ENCODE assay signal across 33 cellular contexts in the genomic region with DNA sequence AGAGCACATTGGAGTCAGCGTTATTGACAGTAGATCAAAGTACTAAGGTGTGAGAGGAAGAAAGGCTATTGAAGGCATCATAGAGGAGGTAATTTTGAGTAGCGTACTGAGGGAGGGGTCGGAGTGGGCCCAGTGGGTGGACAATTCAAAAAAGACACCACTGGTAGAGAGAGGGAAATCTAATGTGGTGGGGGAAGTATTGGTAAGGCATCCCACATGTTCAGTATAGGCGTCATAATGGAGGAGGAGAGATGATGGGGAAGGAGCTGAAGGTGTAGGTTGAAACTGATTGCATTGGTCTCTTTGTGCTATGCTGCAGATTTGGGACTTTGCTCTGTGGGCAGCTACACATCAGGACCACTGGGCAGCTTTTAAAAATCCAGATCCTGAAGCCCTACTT. TPM values are rescaled to one million over a fixed set of nuclear protein-coding genes. Genes with fewer than 3 reads are reported as not detected.
"Had no signal": no experiment of that assay in that cellular context is flagged by ENCODE, and none has a peak within 500 bp of the region (broad histone marks: within the 10 kb centered on the region; RNA-seq: fewer than 3 reads in every experiment).

No MANE protein-coding gene starts in this region.

- DNase-seq: stimulated activated CD4-positive, alpha-beta T cell treated with anti-CD3 and anti-CD28 coated beads, Interleukin-2, amount 100 ng/mL, for 48 hours; stimulated activated CD4-positive, alpha-beta T cell treated with anti-CD3 and anti-CD28 coated beads, Interleukin-4, amount 100 ng/mL, for 1 hour; stimulated activated CD4-positive, alpha-beta T cell treated with anti-CD3 and anti-CD28 coated beads, Interleukin-4, amount 100 ng/mL, for 24 hours; stimulated activated CD4-positive, alpha-beta T cell treated with anti-CD3 and anti-CD28 coated beads, Interleukin-4, amount 100 ng/mL, for 4 hours; stimulated activated CD8-positive, alpha-beta memory T cell treated with anti-CD3 and anti-CD28 coated beads, Interleukin-4, amount 100 ng/mL, for 48 hours; stimulated activated naive B cell treated with anti-CD40 and anti-IgM and Interleukin-4, amounts not matched to agents 10 μg/mL and 1 μg/mL and 100 μg/mL, for 72 hours; stimulated activated naive CD4-positive, alpha-beta T cell; stimulated activated naive CD4-positive, alpha-beta T cell treated with Interleukin-2 at 50 U/mL for 16 hours; stimulated activated naive CD8-positive, alpha-beta T cell treated with anti-CD3 and anti-CD28 coated beads, Interleukin-15, amount 100 ng/mL, for 72 hours; stimulated activated naive CD8-positive, alpha-beta T cell treated with anti-CD3 and anti-CD28 coated beads, Interleukin-15, Interleukin-2, amounts not matched to agents 100 U/mL and 50 U/mL, for 24 hours; stomach; substantia nigra; testis; thyroid gland; tibial artery; transverse colon; trophoblast cell; upper lobe of left lung; upper lobe of right lung; uterus had no signal

- H3K27me3 Mint-ChIP-seq: stimulated activated naive CD8-positive, alpha-beta T cell treated with anti-CD3 and anti-CD28 coated beads, Interleukin-15, amount 100 ng/mL, for 72 hours; stimulated activated naive CD8-positive, alpha-beta T cell treated with anti-CD3 and anti-CD28 coated beads, Interleukin-15, Interleukin-2, amounts not matched to agents 100 ng/mL and 50 ng/mL, for 24 hours had no signal

- FAIRE-seq: urothelium cell line had no signal

- H3K36me3 Mint-ChIP-seq: stimulated activated effector memory CD8-positive, alpha-beta T cell treated with anti-CD3 and anti-CD28 coated beads, Interleukin-12 subunit alpha, Interleukin-12 subunit beta, amount 100 ng/mL, for 72 hours; stimulated activated memory B cell treated with anti-CD40 and anti-IgM and Interleukin-4, amounts not matched to agents 10 μg/mL and 1 μg/mL and 100 μg/mL, for 72 hours; stimulated activated naive B cell treated with anti-CD40 and anti-IgM and Interleukin-4, amounts not matched to agents 10 μg/mL and 1 μg/mL and 100 μg/mL, for 72 hours; type B pancreatic cell had no signal

- H3K27me3 ChIP-seq: testis, thyroid gland, tibial nerve, transverse colon, upper lobe of left lung, uterus, vagina had no signal

- H3K27ac Mint-ChIP-seq: stimulated activated effector memory CD8-positive, alpha-beta T cell treated with anti-CD3 and anti-CD28 coated beads, Interleukin-12 subunit alpha, Interleukin-12 subunit beta, amount 100 ng/mL, for 72 hours; stimulated activated memory B cell treated with anti-CD40 and anti-IgM and Interleukin-4, amounts not matched to agents 10 μg/mL and 1 μg/mL and 100 μg/mL, for 72 hours; stimulated activated naive B cell treated with anti-CD40 and anti-IgM and Interleukin-4, amounts not matched to agents 10 μg/mL and 1 μg/mL and 100 μg/mL, for 72 hours; stimulated activated naive CD8-positive, alpha-beta T cell treated with anti-CD3 and anti-CD28 coated beads, Interleukin-15, amount 100 ng/mL, for 72 hours; stimulated activated naive CD8-positive, alpha-beta T cell treated with anti-CD3 and anti-CD28 coated beads, Interleukin-15, Interleukin-2, amounts not matched to agents 100 ng/mL and 50 ng/mL, for 24 hours; type B pancreatic cell had no signal

- H3K4me3 Mint-ChIP-seq: stimulated activated effector memory CD8-positive, alpha-beta T cell treated with anti-CD3 and anti-CD28 coated beads, Interleukin-12 subunit alpha, Interleukin-12 subunit beta, amount 100 ng/mL, for 72 hours; stimulated activated memory B cell treated with anti-CD40 and anti-IgM and Interleukin-4, amounts not matched to agents 10 μg/mL and 1 μg/mL and 100 μg/mL, for 72 hours; stimulated activated naive B cell treated with anti-CD40 and anti-IgM and Interleukin-4, amounts not matched to agents 10 μg/mL and 1 μg/mL and 100 μg/mL, for 72 hours; stimulated activated naive CD8-positive, alpha-beta T cell treated with anti-CD3 and anti-CD28 coated beads, Interleukin-15, amount 100 ng/mL, for 72 hours; stimulated activated naive CD8-positive, alpha-beta T cell treated with anti-CD3 and anti-CD28 coated beads, Interleukin-15, Interleukin-2, amounts not matched to agents 100 ng/mL and 50 ng/mL, for 24 hours; type B pancreatic cell had no signal

- H3K4me3 ChIP-seq: stomach, suprapubic skin, testis, thoracic aorta, thyroid gland, tibial artery, tibial nerve, transverse colon, upper lobe of left lung, upper lobe of right lung, uterus, vagina had no signal

- ATAC-seq: stimulated activated effector memory CD8-positive, alpha-beta T cell treated with anti-CD3 and anti-CD28 coated beads, Interleukin-12 subunit alpha, Interleukin-12 subunit beta, amount 100 ng/mL, for 72 hours; stimulated activated memory B cell treated with anti-CD40 and anti-IgM and Interleukin-4, amounts not matched to agents 10 μg/mL and 1 μg/mL and 100 μg/mL, for 72 hours; stimulated activated naive B cell treated with anti-CD40 and anti-IgM and Interleukin-4, amounts not matched to agents 10 μg/mL and 1 μg/mL and 100 μg/mL, for 72 hours; stimulated activated naive CD8-positive, alpha-beta T cell treated with anti-CD3 and anti-CD28 coated beads, Interleukin-15, amount 100 ng/mL, for 72 hours; stimulated activated naive CD8-positive, alpha-beta T cell treated with anti-CD3 and anti-CD28 coated beads, Interleukin-15, Interleukin-2, amounts not matched to agents 100 U/mL and 50 U/mL, for 24 hours; upper lobe of right lung had no signal

- H3K9me3 Mint-ChIP-seq: stimulated activated naive CD8-positive, alpha-beta T cell treated with anti-CD3 and anti-CD28 coated beads, Interleukin-15, amount 100 ng/mL, for 72 hours; stimulated activated naive CD8-positive, alpha-beta T cell treated with anti-CD3 and anti-CD28 coated beads, Interleukin-15, Interleukin-2, amounts not matched to agents 100 ng/mL and 50 ng/mL, for 24 hours; type B pancreatic cell had no signal

- H3K4me1 Mint-ChIP-seq: stimulated activated effector memory CD8-positive, alpha-beta T cell treated with anti-CD3 and anti-CD28 coated beads, Interleukin-12 subunit alpha, Interleukin-12 subunit beta, amount 100 ng/mL, for 72 hours; stimulated activated memory B cell treated with anti-CD40 and anti-IgM and Interleukin-4, amounts not matched to agents 10 μg/mL and 1 μg/mL and 100 μg/mL, for 72 hours; stimulated activated naive B cell treated with anti-CD40 and anti-IgM and Interleukin-4, amounts not matched to agents 10 μg/mL and 1 μg/mL and 100 μg/mL, for 72 hours had no signal

- H3K4me1 ChIP-seq: stomach, suprapubic skin, testis, thyroid gland, tibial artery, tibial nerve, transverse colon, upper lobe of left lung, upper lobe of right lung, uterus, vagina had no signal

- H3K9me3 ChIP-seq: stomach, suprapubic skin, testis, thoracic aorta, thyroid gland, tibial artery, tibial nerve, transverse colon, upper lobe of left lung, upper lobe of right lung, uterus, vagina had no signal

- H3K27ac ChIP-seq: stomach, suprapubic skin, testis, thoracic aorta, thyroid gland, tibial artery, tibial nerve, transverse colon, upper lobe of left lung, upper lobe of right lung, uterus, vagina had no signal

- H3K36me3 ChIP-seq: stomach, suprapubic skin, thoracic aorta, thyroid gland, tibial artery, tibial nerve, transverse colon, upper lobe of left lung, upper lobe of right lung, uterus, vagina had no signal

RNA-seq across cellular contexts. Expression of gene KRT77, which starts 23.7 kb away (rescaled TPM):
- total RNA-seq: stomach, thyroid gland, tibial nerve, transverse colon, upper lobe of left lung, upper lobe of right lung, ureter, urinary bladder, uterus had no signal
- polyA plus RNA-seq: urinary bladder had no signal

RNA-seq across cellular contexts. Expression of gene KRT1, which starts 46.8 kb away (rescaled TPM):
- total RNA-seq: testis, tibial nerve, transverse colon, ureter had no signal
- polyA plus RNA-seq: stomach, urinary bladder had no signal

RNA-seq across cellular contexts. Expression of gene KRT76, which starts 50.1 kb away (rescaled TPM):
- total RNA-seq: stomach, subcutaneous adipose tissue, suprapubic skin, temporal lobe, testis, thoracic aorta, thyroid gland, tibial nerve, transverse colon, upper lobe of left lung, upper lobe of right lung, ureter, urinary bladder, uterus, vagina had no signal
- polyA plus RNA-seq: stomach, urinary bladder had no signal
